Comparison of ENCODE assay signal across 29 cellular contexts in the genomic region with DNA sequence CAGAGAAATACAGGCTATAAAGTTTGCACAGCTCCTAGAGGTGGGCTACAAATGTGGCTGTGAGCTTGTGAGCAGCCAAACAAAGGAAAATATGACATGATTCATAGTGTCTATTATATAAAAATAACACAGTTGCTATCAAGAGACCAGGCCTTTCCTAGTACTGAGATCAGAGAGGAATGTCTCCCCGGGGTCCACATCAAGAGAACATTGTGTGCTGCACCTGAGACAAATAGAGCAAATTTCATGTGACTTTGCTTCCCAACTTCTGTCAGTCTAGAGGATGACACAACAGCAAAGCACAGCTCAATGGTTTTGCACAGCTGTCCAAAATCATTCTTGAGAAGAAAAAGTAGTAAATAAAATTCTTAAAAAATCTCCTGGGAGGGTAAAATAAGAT.
DNase-seq lines count a peak whose midpoint lies in the region; TF ChIP-seq lines count a peak whose summit lies in the region.
"Had no signal": no experiment of that assay in that cellular context is flagged by ENCODE, and none has a peak within 500 bp of the region (broad histone marks: within the 10 kb centered on the region; RNA-seq: fewer than 3 reads in every experiment).

No MANE protein-coding gene starts in this region.

- peak in 2 of 4 donors; percentile 36 to 58 for TF ChIP-seq EP300 in sigmoid colon (IDR thresholded peaks at IDR 0.05)
- TF ChIP-seq EP300 in transverse colon (IDR thresholded peaks at IDR 0.05; ENCODE audit: low read depth) = no peak

- H3K4me3 ChIP-seq in left ventricle myocardium inferior (no peak overlapping the region), sigmoid colon (no peak overlapping the region), transverse colon (no peak overlapping the region)
- H3K4me3 ChIP-seq: A549, pancreas, upper lobe of right lung had no signal

- H3K36me3 ChIP-seq in left ventricle myocardium inferior = no peaks in the 10 kb centered on the region
- no peaks in the 10 kb centered on the region for H3K36me3 ChIP-seq in sigmoid colon
- no peaks in the 10 kb centered on the region for H3K36me3 ChIP-seq in transverse colon
- H3K36me3 ChIP-seq: pancreas, upper lobe of right lung had no signal

- H3K4me1 ChIP-seq in left ventricle myocardium inferior (peaks cover 34% of the 10 kb centered on the region), sigmoid colon (peaks cover 0 to 79% (median 62%) of the 10 kb centered on the region in 4 donors), transverse colon (peaks cover 3 to 32% (median 14%) of the 10 kb centered on the region in 4 donors)

- in situ Hi-C loops in transverse colon (cut with MboI; ENCODE audit: low pct_ligation_motif_present in 1 of 4, low pct_unique_long_range_greater_than_20kb in 1 of 4, low sequenced_read_pairs in 3 of 4) = no loop called here

- intact Hi-C loops in left ventricle myocardium inferior (cut with micrococcal nuclease) = no loop called here
- intact Hi-C loops in cardiac septum (cut with DNase I) = no loop called here
- intact Hi-C loops in sigmoid colon (cut with DNase I) = no loop called here
- intact Hi-C loops in transverse colon (cut with DNase I; ENCODE audit: low total_unique reads) = no loop called here

- 76 to 77% methylated on average over 1 of the region's 1 CpG for WGBS in sigmoid colon, 2 donors
- 57 to 62% methylated on average over 1 of the region's 1 CpG for whole genome bisulfite sequencing in transverse colon (ENCODE audit: low coverage in 1 of 2), 2 donors

- H3K9me3 ChIP-seq in left ventricle myocardium inferior (replicated peaks) = no peaks in the 10 kb centered on the region
- no peaks in the 10 kb centered on the region for H3K9me3 ChIP-seq in sigmoid colon
- no peaks in the 10 kb centered on the region for H3K9me3 ChIP-seq in transverse colon
- H3K9me3 ChIP-seq: A549, pancreas, upper lobe of right lung had no signal

- H3K27me3 ChIP-seq in left ventricle myocardium inferior (ENCODE audit: low read depth) = no peaks in the 10 kb centered on the region
- H3K27me3 ChIP-seq in sigmoid colon = no peaks in the 10 kb centered on the region
- no peaks in the 10 kb centered on the region for H3K27me3 ChIP-seq in transverse colon
- H3K27me3 ChIP-seq: pancreas, upper lobe of right lung had no signal

- no peak for DNase-seq in left ventricle myocardium inferior
- no peak for DNase-seq in cardiac septum (ENCODE audit: low spot score)
- peak; percentile 67 for DNase-seq in fibroblast of gingiva (ENCODE audit: low read depth)
- peak; percentile 74 for DNase-seq in sigmoid colon
- no peak for DNase-seq in COR-L47 (lab: John Stamatoyannopoulos, UW)
- DNase-seq in transverse colon = no peak
- no peak for DNase-seq in NCI-H748 (lab: John Stamatoyannopoulos, UW; ENCODE audit: unreplicated experiment)
- no peak for DNase-seq in activated naive CD4-positive, alpha-beta T cell treated with anti-CD3 and anti-CD28 coated beads, Interleukin-2, amount 50 U/mL, for 16 hours
- DNase-seq: activated CD4-positive, alpha-beta T cell treated with anti-CD3 and anti-CD28 coated beads, Interleukin-2, amount 10 ng/mL, durations not matched to agents 24 days and 14 days; activated CD8-positive, alpha-beta memory T cell treated with anti-CD3 and anti-CD28 coated beads for 24 hours; activated T-cell treated with anti-CD3 and anti-CD28 coated beads for 4 hours; AML-193; CD4-positive, CD25-positive, alpha-beta regulatory T cell; DMS79 treated with DMSO at 0.1 percent for 48 hours; GDM1; HCEC 1CT; hypothalamus; Karpas-422; left colon; mesenchymal stem cell; NCI-H1436; NCI-H345; NCI-H748 treated with DMSO at 0.1 percent for 48 hours; pancreas; retina; stimulated activated CD4-positive, alpha-beta T cell treated with anti-CD3 and anti-CD28 coated beads, Interleukin-12 subunit alpha, Interleukin-12 subunit beta, amount 100 ng/mL, for 4 hours; stimulated activated CD4-positive, alpha-beta T cell treated with anti-CD3 and anti-CD28 coated beads, Interleukin-4, amount 100 ng/mL, for 24 hours; upper lobe of right lung had no signal

- TF ChIP-seq POLR2A in sigmoid colon (IDR thresholded peaks at IDR 0.05) = no peak
- no peak for TF ChIP-seq POLR2A in transverse colon (IDR thresholded peaks at IDR 0.05)

- no peak for TF ChIP-seq CTCF in left ventricle myocardium inferior (IDR thresholded peaks at IDR 0.05; ENCODE audit: borderline replicate concordance)
- TF ChIP-seq CTCF in sigmoid colon (IDR thresholded peaks at IDR 0.05) = no peak
- no peak for TF ChIP-seq CTCF in transverse colon (IDR thresholded peaks at IDR 0.05)

- H3K27ac ChIP-seq in left ventricle myocardium inferior (replicated peaks) (peak overlapping the region; percentile 60), sigmoid colon (peak overlapping the region; percentile 48 to 76 (median 66)), transverse colon (peak overlapping the region in 1 of 4 donors; percentile 42)
- H3K27ac ChIP-seq: A549 had no signal

Comparison
In these comparisons a context has a peak if more than half of its experiments do, and no peak if none do; other contexts are left out.
1. DNase-seq: peak in fibroblast of gingiva (single experiment) and sigmoid colon (single experiment); none in left ventricle myocardium inferior (single experiment), cardiac septum (single experiment), COR-L47 (single experiment), transverse colon (single experiment), NCI-H748 (single experiment) and activated naive CD4-positive, alpha-beta T cell treated with anti-CD3 and anti-CD28 coated beads, Interleukin-2, amount 50 U/mL, for 16 hours (single experiment).